In the genomic region with DNA sequence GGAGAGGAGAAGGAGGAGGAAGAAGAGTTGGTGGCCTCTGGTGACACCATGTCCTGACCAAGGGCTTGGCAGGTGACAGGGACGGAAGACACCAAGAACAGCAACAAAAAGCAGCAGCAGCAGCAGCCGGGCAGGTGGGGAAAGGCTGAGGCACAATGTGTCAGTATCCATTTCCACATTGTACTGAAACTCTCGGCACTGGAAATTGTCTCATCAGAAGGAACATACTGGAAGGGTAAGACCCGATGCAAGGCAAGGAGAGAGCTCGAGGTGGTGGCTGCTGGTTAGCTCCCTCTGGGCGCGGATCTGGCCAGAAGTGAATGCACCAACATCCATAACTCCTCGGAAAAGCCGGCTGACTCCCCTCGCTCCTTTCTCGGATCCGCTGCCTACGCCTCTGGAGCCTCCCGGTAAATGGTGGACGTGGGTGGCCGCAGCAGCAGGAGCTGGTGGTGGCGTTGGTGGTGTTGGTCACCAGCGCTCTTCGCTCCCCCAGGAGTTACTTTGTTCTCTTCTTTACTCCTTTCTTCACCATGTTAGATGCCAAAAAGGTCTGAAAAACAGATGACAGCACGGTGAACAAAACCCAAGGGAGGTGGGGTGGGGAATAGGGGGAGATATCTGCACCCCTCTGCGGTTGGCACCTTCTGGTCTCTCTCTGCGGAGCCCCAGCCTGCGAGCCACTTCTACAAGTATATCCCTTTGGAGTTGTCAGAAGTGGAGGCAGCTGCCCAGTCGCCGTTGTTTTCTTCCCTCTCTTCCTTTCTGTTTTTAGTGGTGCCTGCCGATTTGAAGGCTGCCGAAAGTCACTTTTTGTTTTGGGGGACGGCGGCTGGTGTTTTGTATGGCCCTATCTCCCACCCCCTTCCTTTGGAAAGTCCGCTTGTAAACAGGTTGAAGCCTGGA, we compare ENCODE assay signal across 8 cellular contexts. TPM values are rescaled to one million over a fixed set of nuclear protein-coding genes. Genes with fewer than 3 reads are reported as not detected.
DNase-seq lines count a peak whose midpoint lies in the region; ATAC-seq, FAIRE-seq and TF ChIP-seq lines count a peak whose summit lies in the region.
"Had no signal": no experiment of that assay in that cellular context is flagged by ENCODE, and none has a peak within 500 bp of the region (broad histone marks: within the 10 kb centered on the region; RNA-seq: fewer than 3 reads in every experiment).

No MANE protein-coding gene starts in this region.

- H3K4me2 ChIP-seq in MM.1S (ENCODE audit: low read depth, low read length) (peak overlapping the region; percentile 58), mammary epithelial cell (ENCODE audit: insufficient read depth, low read depth, low read length) (peak overlapping the region; percentile 46)

- H3K27ac ChIP-seq in MM.1S (ENCODE audit: low read length): no peak overlapping the region
- no peak overlapping the region for H3K27ac ChIP-seq in mammary epithelial cell (ENCODE audit: insufficient read depth, low read depth, low read length)
- H3K27ac ChIP-seq in transverse colon: peak overlapping the region; percentile 49 to 74 (median 61)
- peak overlapping the region in 1 of 2 donors; percentile 5 for H3K27ac ChIP-seq in small intestine (ENCODE audit: low read depth in 1 of 2, low read length in 1 of 2)

- H4K20me1 ChIP-seq in MM.1S (ENCODE audit: insufficient read depth, low read length) (no peaks in the 10 kb centered on the region), mammary epithelial cell (ENCODE audit: insufficient read depth, low read length) (no peaks in the 10 kb centered on the region)

- TF ChIP-seq CTCF in MM.1S (IDR thresholded peaks at IDR 0.05; ENCODE audit: low read length): no peak
- TF ChIP-seq CTCF in mammary epithelial cell (conservative IDR thresholded peaks at IDR 0.05 in 1 of 2, IDR thresholded peaks at IDR 0.05 in 1 of 2; ENCODE audit: extremely low read depth in 1 of 2, insufficient read depth in 1 of 2, low read depth in 1 of 2, low read length in 2 of 2): no peak
- TF ChIP-seq CTCF in lower leg skin (IDR thresholded peaks at IDR 0.05): no peak
- no peak for TF ChIP-seq CTCF in transverse colon (IDR thresholded peaks at IDR 0.05)

- in situ Hi-C loops in mammary epithelial cell (cut with MboI; ENCODE audit: low sequenced_read_pairs in 2 of 2) (no loop called here), transverse colon (cut with MboI; ENCODE audit: low pct_ligation_motif_present in 1 of 4, low pct_unique_long_range_greater_than_20kb in 1 of 4, low sequenced_read_pairs in 3 of 4) (no loop called here)

- H3K9ac ChIP-seq in MM.1S (ENCODE audit: low read length) (no peak overlapping the region; the same call in 1 of the 2 replicates), mammary epithelial cell (ENCODE audit: insufficient read depth, low read length) (no peak overlapping the region)

- H3K9me2 ChIP-seq in MM.1S (replicated peaks; ENCODE audit: insufficient read depth, low read length): no peaks in the 10 kb centered on the region

- no peak for ATAC-seq in GM18505 (IDR thresholded peaks at IDR 0.05; ENCODE audit: unreplicated experiment)
- ATAC-seq: HCT116 had no signal

- H3F3A ChIP-seq in MM.1S (ENCODE audit: insufficient read depth, low read length): no peaks in the 10 kb centered on the region

- H3K4me3 ChIP-seq in MM.1S (ENCODE audit: low read length) (peak overlapping the region; percentile 58), mammary epithelial cell (replicated peaks in 1 of 3; ENCODE audit: insufficient read depth in 1 of 3, low read depth in 2 of 3, low read length in 3 of 3) (peak overlapping the region in 2 of 3 experiments; percentile 8 to 19), lower leg skin (ENCODE audit: low read depth, poor library complexity, severe bottlenecking) (peak overlapping the region; percentile 13), transverse colon (peak overlapping the region; percentile 17 to 53 (median 30)), small intestine (ENCODE audit: low read depth in 1 of 2, low read length in 2 of 2) (no peak overlapping the region)

- H3K36me3 ChIP-seq in MM.1S (replicated peaks; ENCODE audit: insufficient read depth, low read length): no peaks in the 10 kb centered on the region
- H3K36me3 ChIP-seq in mammary epithelial cell (ENCODE audit: insufficient read depth, low read length): no peaks in the 10 kb centered on the region
- H3K36me3 ChIP-seq in transverse colon: no peaks in the 10 kb centered on the region
- no peaks in the 10 kb centered on the region for H3K36me3 ChIP-seq in small intestine (ENCODE audit: control insufficient read depth in 2 of 2, insufficient read depth in 2 of 2, low read length in 2 of 2)

- no peaks in the 10 kb centered on the region for H3K4me1 ChIP-seq in MM.1S (ENCODE audit: low read length)
- no peaks in the 10 kb centered on the region for H3K4me1 ChIP-seq in mammary epithelial cell (ENCODE audit: insufficient read depth, low read length)
- no peaks in the 10 kb centered on the region for H3K4me1 ChIP-seq in transverse colon
- H3K4me1 ChIP-seq in small intestine (ENCODE audit: control insufficient read depth in 2 of 2, insufficient read depth in 1 of 2, low read depth in 1 of 2, low read length in 1 of 2): no peaks in the 10 kb centered on the region

- no peak for DNase-seq in MM.1S
- DNase-seq in mammary epithelial cell: no peak
- DNase-seq in lower leg skin (ENCODE audit: low spot score in 2 of 2): peak in 1 of 2 donors; percentile 81
- DNase-seq in transverse colon: no peak
- no peak for DNase-seq in GM19239 (ENCODE audit: insufficient read length, low spot score)
- no peak for DNase-seq in small intestine

- no peak for FAIRE-seq in GM19239 (lab: Jason Lieb, UNC)
- no peak for FAIRE-seq in small intestine (lab: Jason Lieb, UNC)

- CTCF ChIA-PET in mammary epithelial cell (lab: Charles Lee; ENCODE audit: low non-redundant PET): no interaction called here

- WGBS in mammary epithelial cell (ENCODE audit: low coverage, missing lambda C conversion rate): 7% methylated on average over 29 of the region's 30 CpGs
- 2% methylated on average over 29 to 30 of the region's 30 CpGs for WGBS in lower leg skin, 2 donors
- WGBS in transverse colon (ENCODE audit: low coverage in 1 of 2), 2 donors: 17 to 25% methylated on average over 13 to 25 of the region's 30 CpGs
- 3 to 13% (median 12%) methylated on average over 30 of the region's 30 CpGs for WGBS in small intestine, 3 donors

- H3K9me3 ChIP-seq in MM.1S (replicated peaks; ENCODE audit: insufficient read depth, low read length) (no peaks in the 10 kb centered on the region), mammary epithelial cell (replicated peaks; ENCODE audit: insufficient read depth, low read length) (no peaks in the 10 kb centered on the region), transverse colon (no peaks in the 10 kb centered on the region), small intestine (ENCODE audit: control insufficient read depth, low read depth) (no peaks in the 10 kb centered on the region)

- H3K27me3 ChIP-seq in MM.1S (replicated peaks; ENCODE audit: insufficient read depth, low read length) (no peaks in the 10 kb centered on the region), mammary epithelial cell (ENCODE audit: insufficient read depth, low read length) (peaks cover 44% of the 10 kb centered on the region), transverse colon (peaks cover 27% of the 10 kb centered on the region), small intestine (ENCODE audit: control insufficient read depth in 2 of 2, insufficient read depth in 2 of 2, low read length in 2 of 2) (peaks cover 0 to 5% of the 10 kb centered on the region in 2 donors)

- no TSS peak for BruUV-seq in mammary epithelial cell (replicated peaks; lab: Mats Ljungman, UMichigan)

- H2AFZ ChIP-seq in MM.1S (ENCODE audit: low read length): peak overlapping the region; percentile 59
- no peak overlapping the region for H2AFZ ChIP-seq in mammary epithelial cell (ENCODE audit: low read depth, low read length)

- TF ChIP-seq POLR2A in lower leg skin (IDR thresholded peaks at IDR 0.05) (no peak), transverse colon (IDR thresholded peaks at IDR 0.05) (no peak), GM18505 (IDR thresholded peaks at IDR 0.05; ENCODE audit: borderline replicate concordance, extremely low read depth, insufficient read depth, insufficient read length) (no peak)

- no peaks in the 10 kb centered on the region for H3K79me2 ChIP-seq in MM.1S (ENCODE audit: low read length)
- no peaks in the 10 kb centered on the region for H3K79me2 ChIP-seq in mammary epithelial cell (ENCODE audit: insufficient read depth, low read length)

- intact Hi-C loops in mammary epithelial cell (cut with micrococcal nuclease) (no loop called here), lower leg skin (cut with DNase I; ENCODE audit: low total_unique reads) (no loop called here), transverse colon (cut with DNase I; ENCODE audit: low total_unique reads) (no loop called here)

- dilution Hi-C loops in mammary epithelial cell (cut with HindIII; ENCODE audit: low sequenced_read_pairs): no loop called here

- TF ChIP-seq EP300 in transverse colon (IDR thresholded peaks at IDR 0.05; ENCODE audit: low read depth): no peak

RNA-seq across cellular contexts. Expression of gene FGF10, which starts 0.5 kb away (rescaled TPM):
- not detected for total RNA-seq in mammary epithelial cell
- not detected for polyA plus RNA-seq in mammary epithelial cell
- polyA minus RNA-seq in mammary epithelial cell: not detected
- total RNA-seq in lower leg skin: 1 to 10 TPM in 2 of 4 donors, under 1 TPM in 2; 0.17 to 3.8 (median 1.7) TPM
- total RNA-seq in transverse colon: 1 to 10 TPM; 1.8 to 7.3 (median 3.6) TPM
- 1 to 10 TPM in 1 of 3 donors, under 1 TPM in 1, not detected in 1; 0.81 to 2.4 TPM for polyA plus RNA-seq in small intestine

Comparison
In these comparisons a context has a peak if more than half of its experiments do, and no peak if none do; other contexts are left out.
1. H3K27ac ChIP-seq: peak in transverse colon (4 of 4); none in MM.1S (single experiment) and mammary epithelial cell (single experiment).
2. H3K4me3 ChIP-seq: peak in MM.1S (single experiment), mammary epithelial cell (2 of 3), lower leg skin (single experiment) and transverse colon (4 of 4); none in small intestine (0 of 2).